ENCODE assay signal across 12 cellular contexts in the genomic region with DNA sequence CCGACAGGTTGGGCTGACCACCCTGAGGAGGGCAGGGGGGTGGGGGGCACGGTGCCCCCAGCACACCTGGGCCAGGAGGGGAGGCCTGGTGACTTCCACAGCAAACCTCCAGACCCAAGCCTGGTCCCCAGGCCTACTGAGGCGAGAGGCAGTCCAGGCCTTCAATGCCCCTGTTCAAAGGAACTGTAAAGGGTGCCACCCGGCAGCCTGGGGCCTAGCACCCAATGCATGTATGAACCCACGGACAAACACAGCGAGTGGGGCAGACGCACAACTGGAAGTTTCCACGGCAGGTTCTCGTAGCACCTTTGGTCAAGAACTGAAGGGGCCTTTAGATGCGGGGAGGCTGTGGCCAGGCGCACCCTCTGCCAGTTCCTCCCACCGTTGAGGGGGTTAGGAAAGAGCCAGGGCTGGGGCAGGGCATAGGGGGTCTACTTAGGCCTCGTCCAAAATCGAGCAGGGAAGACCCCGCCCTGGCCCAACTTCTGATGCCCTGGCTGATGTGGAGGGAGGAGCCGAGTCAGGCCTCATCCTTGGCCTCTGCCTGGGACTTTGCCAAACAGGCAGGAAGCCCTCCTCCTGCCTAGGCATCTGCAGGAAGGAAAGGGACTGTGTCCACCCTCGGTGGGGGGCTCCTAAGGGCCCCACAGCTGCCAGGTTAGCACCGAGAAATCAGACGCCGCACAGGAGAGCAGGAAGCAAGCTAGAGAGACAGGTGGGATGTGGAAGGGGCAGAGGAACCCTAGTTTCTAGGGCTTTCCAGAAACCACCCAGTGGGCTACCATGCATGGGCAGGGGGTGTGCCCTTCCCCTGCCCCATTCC. TPM values are rescaled to one million over a fixed set of nuclear protein-coding genes. Genes with fewer than 3 reads are reported as not detected.
A peak's percentile ranks its signal among the peaks of the same experiment; 100 is the strongest.
DNase-seq lines count a peak whose midpoint lies in the region; ATAC-seq and TF ChIP-seq lines count a peak whose summit lies in the region.
"Had no signal": no experiment of that assay in that cellular context is flagged by ENCODE, and none has a peak within 500 bp of the region (broad histone marks: within the 10 kb centered on the region; RNA-seq: fewer than 3 reads in every experiment).

No MANE protein-coding gene starts in this region.

- H3K27ac ChIP-seq in H9 (ENCODE audit: insufficient read length, low read depth, low read length) (no peak overlapping the region), ascending aorta (peak overlapping the region; percentile 43 to 74), right cardiac atrium (ENCODE audit: low read length) (peak overlapping the region; percentile 58), gastrocnemius medialis (peak overlapping the region; percentile 5 to 69 (median 63))
- H3K27ac ChIP-seq: SJCRH30 had no signal

- no peak overlapping the region for H3T11ph ChIP-seq in H9 (ENCODE audit: low read length)

- no peaks in the 10 kb centered on the region for H3K79me1 ChIP-seq in H9 (ENCODE audit: insufficient read depth, low read depth, low read length, poor library complexity, severe bottlenecking)

- no peaks in the 10 kb centered on the region for H4K20me1 ChIP-seq in H9 (ENCODE audit: control insufficient read depth, insufficient read depth, insufficient read length)

- H2BK20ac ChIP-seq in H9 (ENCODE audit: low read depth, low read length, poor library complexity, severe bottlenecking): no peak overlapping the region

- H3K23ac ChIP-seq in H9 (ENCODE audit: insufficient read length, low read depth, low read length): no peak overlapping the region

- no peaks in the 10 kb centered on the region for H3K79me2 ChIP-seq in H9 (ENCODE audit: insufficient read depth, low read length)

- no peak for TF ChIP-seq POLR2A in gastrocnemius medialis (IDR thresholded peaks at IDR 0.05)

- TF ChIP-seq CTCF in H9 (conservative IDR thresholded peaks at IDR 0.05): no peak
- no peak for TF ChIP-seq CTCF in ascending aorta (IDR thresholded peaks at IDR 0.05)
- no peak for TF ChIP-seq CTCF in gastrocnemius medialis (IDR thresholded peaks at IDR 0.05 in 4 of 5, conservative IDR thresholded peaks at IDR 0.05 in 1 of 5)

- H3K9me3 ChIP-seq in H9 (ENCODE audit: control insufficient read depth, low read depth, low read length) (no peaks in the 10 kb centered on the region), ascending aorta (no peaks in the 10 kb centered on the region), right cardiac atrium (ENCODE audit: control insufficient read depth, low read length) (no peaks in the 10 kb centered on the region), gastrocnemius medialis (no peaks in the 10 kb centered on the region)
- H3K9me3 ChIP-seq: mucosa of descending colon, SJCRH30 had no signal

- H3K9me3 Mint-ChIP-seq in H9 (no peaks in the 10 kb centered on the region), immature natural killer cell (no peaks in the 10 kb centered on the region)
- H3K9me3 Mint-ChIP-seq: brain had no signal

- no peaks in the 10 kb centered on the region; the same call in 1 of the 2 replicates for H3K4me1 ChIP-seq in H9 (ENCODE audit: insufficient read depth, low read length)
- peaks cover 28 to 69% of the 10 kb centered on the region in 2 donors for H3K4me1 ChIP-seq in ascending aorta
- H3K4me1 ChIP-seq in right cardiac atrium (ENCODE audit: control insufficient read depth, insufficient read depth, low read length): peaks cover 18% of the 10 kb centered on the region
- peaks cover 8 to 22% of the 10 kb centered on the region in 2 donors for H3K4me1 ChIP-seq in gastrocnemius medialis

- no peak overlapping the region for H2BK15ac ChIP-seq in H9 (ENCODE audit: low read depth, low read length)

- H2AK5ac ChIP-seq in H9 (ENCODE audit: insufficient read length, low read length): no peak overlapping the region

- H3K23me2 ChIP-seq in H9 (ENCODE audit: insufficient read length, low read depth, low read length, poor library complexity, severe bottlenecking): peaks cover 3% of the 10 kb centered on the region

- H2BK12ac ChIP-seq in H9 (ENCODE audit: insufficient read length, low read depth, low read length): no peak overlapping the region

- H3K27ac Mint-ChIP-seq in H9: peak overlapping the region in 1 of 3 experiments; percentile 59; a peak in 1 of 7 replicates
- no peak overlapping the region for H3K27ac Mint-ChIP-seq in immature natural killer cell

- H3K4me2 ChIP-seq in H9 (ENCODE audit: insufficient read depth, insufficient read length, low read length): no peak overlapping the region

- intact Hi-C loops in ascending aorta (cut with DNase I) (no loop called here), right cardiac atrium (cut with DNase I) (loop anchor here in 2 of 4 donors (10.0 kb wide), 3 partner anchors 139 to 449 kb away; partner anchors contain the start of gene RPL3 (in 1 of the 2)), gastrocnemius medialis (cut with DNase I; ENCODE audit: low total_unique reads) (no loop called here)

- no peak overlapping the region for H2BK5ac ChIP-seq in H9 (ENCODE audit: insufficient read length, low read length)

- no CpG with 5 or more reads among the region's 20 CpGs for WGBS in H9 (ENCODE audit: extremely low coverage, insufficient read length, low lambda C conversion rate)
- WGBS in right cardiac atrium: 70% methylated on average over 20 of the region's 20 CpGs

- in situ Hi-C loops in gastrocnemius medialis (cut with MboI; ENCODE audit: low sequenced_read_pairs in 4 of 4): loop anchor here in 3 of 4 donors (5.0 to 10.0 kb wide), 3 partner anchors 137 to 259 kb away; no protein-coding TSS in a partner anchor

- H3K36me3 ChIP-seq in ascending aorta (peaks cover 21 to 38% of the 10 kb centered on the region in 2 donors), gastrocnemius medialis (peaks cover 0 to 17% of the 10 kb centered on the region in 2 donors)

- H2BK120ac ChIP-seq in H9 (ENCODE audit: low read depth, low read length, poor library complexity, severe bottlenecking): no peak overlapping the region

- H3K4me3 ChIP-seq in ascending aorta (peak overlapping the region in 1 of 2 donors; percentile 23), right cardiac atrium (ENCODE audit: low read length) (no peak overlapping the region), gastrocnemius medialis (no peak overlapping the region)
- H3K4me3 ChIP-seq: mucosa of descending colon, SJCRH30 had no signal

- H3K9ac ChIP-seq in H9 (ENCODE audit: extremely low read depth, insufficient read length, low read length): no peak overlapping the region

- H3K14ac ChIP-seq in H9 (ENCODE audit: insufficient read depth, low read length): no peak overlapping the region; the same call in 1 of the 2 replicates

- no peak overlapping the region for H3K56ac ChIP-seq in H9 (ENCODE audit: insufficient read length, low read depth, low read length)

- H3K36me3 Mint-ChIP-seq in H9 (ENCODE audit: insufficient read depth in 1 of 3, low read depth in 3 of 3): peaks cover 10 to 36% (median 33%) of the 10 kb centered on the region in 3 experiments; a peak in 6 of 7 replicates
- H3K36me3 Mint-ChIP-seq in immature natural killer cell: no peaks in the 10 kb centered on the region

- no peaks in the 10 kb centered on the region for H3K27me3 ChIP-seq in H9 (ENCODE audit: insufficient read depth, low read length)
- H3K27me3 ChIP-seq in ascending aorta: no peaks in the 10 kb centered on the region
- H3K27me3 ChIP-seq in right cardiac atrium (ENCODE audit: control insufficient read depth, insufficient read depth): no peaks in the 10 kb centered on the region
- H3K27me3 ChIP-seq in gastrocnemius medialis: peaks cover 10 to 15% (median 12%) of the 10 kb centered on the region in 3 donors
- H3K27me3 ChIP-seq: SJCRH30 had no signal

- H3K27me3 Mint-ChIP-seq in H9 (ENCODE audit: low read depth): no peaks in the 10 kb centered on the region; the same call in none of the 2 replicates
- peaks cover 0 to 4% (median 3%) of the 10 kb centered on the region in 3 donors for H3K27me3 Mint-ChIP-seq in immature natural killer cell (ENCODE audit: low read depth in 3 of 3)
- H3K27me3 Mint-ChIP-seq: brain had no signal

- no peak overlapping the region for H3K4ac ChIP-seq in H9 (ENCODE audit: low read depth, low read length)

- H3K18ac ChIP-seq in H9 (ENCODE audit: insufficient read length, low read depth, low read length): no peak overlapping the region

- H2AFZ ChIP-seq in H9 (ENCODE audit: low read length): no peak overlapping the region

- H4K5ac ChIP-seq in H9 (ENCODE audit: insufficient read length, low read depth, low read length): no peak overlapping the region

- peak; percentile 27 for DNase-seq in H9
- peak in 1 of 2 donors; percentile 58 for DNase-seq in ascending aorta (ENCODE audit: low spot score in 2 of 2)
- peak in 1 of 3 donors; percentile 75 for DNase-seq in right cardiac atrium
- DNase-seq in gastrocnemius medialis: no peak
- no peak for DNase-seq in HT-29 (ENCODE audit: low spot score)
- no peak for DNase-seq in D341Med (ENCODE audit: low spot score)
- DNase-seq in HuH-7.5 (ENCODE audit: low spot score): no peak
- DNase-seq in immature natural killer cell: no peak
- DNase-seq: NCI-H2081, SJCRH30 had no signal

- H3K4me1 Mint-ChIP-seq in H9 (peaks cover 32 to 53% of the 10 kb centered on the region in 2 experiments), immature natural killer cell (peaks cover 25 to 31% of the 10 kb centered on the region in 2 donors)

- H4K91ac ChIP-seq in H9 (ENCODE audit: insufficient read length, low read depth, low read length): peak overlapping the region; percentile 86

- no peak overlapping the region for H3K4me3 Mint-ChIP-seq in H9
- no peak overlapping the region for H3K4me3 Mint-ChIP-seq in immature natural killer cell

- ATAC-seq in right cardiac atrium (peak in 1 of 2 donors; percentile 1), gastrocnemius medialis (no peak)

- no peak overlapping the region for H4K8ac ChIP-seq in H9 (replicated peaks; ENCODE audit: insufficient read length, low read depth, low read length)

RNA-seq across cellular contexts. Expression of gene CBX6, which starts 6.6 kb away (rescaled TPM):
- 31.4 and 32.8 TPM in 2 replicates for total RNA-seq in H9 (2021)
- 159 TPM for total RNA-seq in ascending aorta
- 10 to 100 TPM; 50.9 to 65.9 (median 56.6) TPM for total RNA-seq in right cardiac atrium
- 27.0 TPM for polyA plus RNA-seq in right cardiac atrium
- 10 to 100 TPM in 3 of 4 donors, 1 to 10 TPM in 1; 8.4 to 21.5 (median 17.7) TPM for total RNA-seq in gastrocnemius medialis
- total RNA-seq in HT-29 (2014; rRNA removed; shearing (Covaris generic)): 10.8 and 12.3 TPM in 2 replicates
- polyA plus RNA-seq in immature natural killer cell: 10 to 100 TPM in 1 of 3 donors, 1 to 10 TPM in 2; 5.2 to 16.1 (median 6.3) TPM

RNA-seq across cellular contexts. Expression of gene NPTXR, which starts 21.6 kb away (rescaled TPM):
- total RNA-seq in H9 (2021) (7.8 and 8.1 TPM in 2 replicates), ascending aorta (46.3 TPM), right cardiac atrium (10 to 100 TPM; 23.8 to 51.1 (median 38.4) TPM), gastrocnemius medialis (1 to 10 TPM in 1 of 4 donors, under 1 TPM in 3; 0.25 to 5.0 (median 0.73) TPM)
- polyA plus RNA-seq in right cardiac atrium (32.3 TPM), immature natural killer cell (1 to 10 TPM in 1 of 3 donors, under 1 TPM in 2; 0.59 to 1.4 (median 0.66) TPM)
- 0.03 and 0.70 TPM in 2 replicates for total RNA-seq in HT-29 (2014; rRNA removed; shearing (Covaris generic))
